22 cellular contexts compared by ENCODE assay signal in genomic region chr13:79075703-79076102, GRCh38.
DNase-seq lines count a peak whose midpoint lies in the region; ATAC-seq, FAIRE-seq and TF ChIP-seq lines count a peak whose summit lies in the region.
"Had no signal": no experiment of that assay in that cellular context is flagged by ENCODE, and none has a peak within 500 bp of the region (broad histone marks: within the 10 kb centered on the region; RNA-seq: fewer than 3 reads in every experiment).

No MANE protein-coding gene starts in this region.

- H3K9ac ChIP-seq in HepG2 (ENCODE audit: insufficient read depth, low read depth, low read length) (no peak overlapping the region), kidney (ENCODE audit: low read length in 2 of 2) (no peak overlapping the region)
- H3K9ac ChIP-seq: BLaER1 treated with 17β-estradiol and CSF1 and Interleukin-3, amounts not matched to agents 10 nM and 100 nM had no signal

- H3K4me1 Mint-ChIP-seq in activated T-cell treated with anti-CD3 and anti-CD28 coated beads, Interleukin-2, amount 50 U/mL, for 24 hours (ENCODE audit: low read depth), result no peaks in the 10 kb centered on the region

- H3K27me3 ChIP-seq in HepG2 (ENCODE audit: control insufficient read depth in 1 of 2, insufficient read depth in 2 of 2, low read length in 2 of 2) (no peaks in the 10 kb centered on the region), right lobe of liver (no peaks in the 10 kb centered on the region)
- H3K27me3 ChIP-seq: BLaER1 treated with 17β-estradiol and CSF1 and Interleukin-3, amounts not matched to agents 10 nM and 100 nM had no signal

- no peak overlapping the region for H2AFZ ChIP-seq in HepG2 (ENCODE audit: low read length)

- H3K4me3 Mint-ChIP-seq in activated T-cell treated with anti-CD3 and anti-CD28 coated beads, Interleukin-2, amount 50 U/mL, for 24 hours, result no peak overlapping the region
- H3K4me3 Mint-ChIP-seq: B cell; CD4-positive, alpha-beta T cell; CD8-positive, alpha-beta T cell had no signal

- no peak for DNase-seq in HepG2 (ENCODE audit: low spot score)
- DNase-seq in right lobe of liver, result no peak
- no peak for DNase-seq in kidney
- no peak for DNase-seq in RCC 7860 (ENCODE audit: low spot score)
- DNase-seq in activated T-cell treated with anti-CD3 and anti-CD28 coated beads, Interleukin-2, amount 50 U/mL, for 24 hours, result no peak
- DNase-seq in posterior cingulate gyrus, result no peak
- DNase-seq: AML-193; Caco-2; Calu3; CD4-positive, alpha-beta T cell; CD8-positive, alpha-beta T cell; DMS79 treated with DMSO at 0.1 percent for 48 hours; GF-D8 had no signal

- intact Hi-C loops in HepG2 (cut with micrococcal nuclease; ENCODE audit: unreplicated experiment) (no loop called here), right lobe of liver (cut with DNase I) (no loop called here), kidney (cut with DNase I) (no loop called here), posterior cingulate gyrus (cut with DNase I) (no loop called here)

- H3K27ac Mint-ChIP-seq in activated T-cell treated with anti-CD3 and anti-CD28 coated beads, Interleukin-2, amount 50 U/mL, for 24 hours, result no peak overlapping the region
- H3K27ac Mint-ChIP-seq: B cell; CD4-positive, alpha-beta T cell; CD8-positive, alpha-beta T cell had no signal

- no peak for FAIRE-seq in HepG2 (lab: Jason Lieb, UNC)
- peak; percentile 50 for FAIRE-seq in endometrium (lab: Jason Lieb, UNC)
- peak; percentile 77 for FAIRE-seq in kidney (lab: Jason Lieb, UNC)
- FAIRE-seq in RCC 7860 (lab: Jason Lieb, UNC), result no peak
- FAIRE-seq: A549, D721Med, GM12892, GM18507 had no signal

- no peak for TF ChIP-seq POLR2A in HepG2 (IDR thresholded peaks at IDR 0.05; ENCODE audit: insufficient read depth in 1 of 2, low read depth in 2 of 2, low read length in 2 of 2)
- no peak for TF ChIP-seq POLR2A in right lobe of liver (IDR thresholded peaks at IDR 0.05)

- ATAC-seq in HepG2 (no peak), right lobe of liver (no peak)
- ATAC-seq: A549; CD8-positive, alpha-beta T cell had no signal

- CTCF ChIA-PET in HepG2 (lab: Yijun Ruan, JAX; ENCODE audit: low intra/inter-chr PET ratio, low total read pairs), result no interaction called here

- no peaks in the 10 kb centered on the region for H3K27me3 Mint-ChIP-seq in activated T-cell treated with anti-CD3 and anti-CD28 coated beads, Interleukin-2, amount 50 U/mL, for 24 hours
- H3K27me3 Mint-ChIP-seq: B cell; CD4-positive, alpha-beta T cell had no signal

- H3K79me2 ChIP-seq in HepG2 (ENCODE audit: insufficient read depth, low read length), result no peaks in the 10 kb centered on the region

- H3K36me3 ChIP-seq in HepG2 (replicated peaks in 1 of 2; ENCODE audit: control insufficient read depth in 1 of 2, insufficient read depth in 2 of 2, low read length in 2 of 2) (no peaks in the 10 kb centered on the region), right lobe of liver (no peaks in the 10 kb centered on the region), kidney (ENCODE audit: control insufficient read depth in 1 of 2, insufficient read depth in 2 of 2, low read length in 2 of 2) (no peaks in the 10 kb centered on the region)
- H3K36me3 ChIP-seq: BLaER1 treated with 17β-estradiol and CSF1 and Interleukin-3, amounts not matched to agents 10 nM and 100 nM had no signal

- no peaks in the 10 kb centered on the region for H3K36me3 Mint-ChIP-seq in activated T-cell treated with anti-CD3 and anti-CD28 coated beads, Interleukin-2, amount 50 U/mL, for 24 hours (ENCODE audit: low read depth)
- H3K36me3 Mint-ChIP-seq: CD8-positive, alpha-beta T cell had no signal

- no peaks in the 10 kb centered on the region for H3K4me1 ChIP-seq in HepG2 (ENCODE audit: insufficient read depth, low read length)
- H3K4me1 ChIP-seq in right lobe of liver, result no peaks in the 10 kb centered on the region
- no peaks in the 10 kb centered on the region for H3K4me1 ChIP-seq in kidney (ENCODE audit: control insufficient read depth in 1 of 2, insufficient read depth in 1 of 2, low read depth in 1 of 2, low read length in 2 of 2)
- H3K4me1 ChIP-seq: A549; BLaER1 treated with 17β-estradiol and CSF1 and Interleukin-3, amounts not matched to agents 10 nM and 100 nM; Caco-2 had no signal

- TF ChIP-seq EP300 in HepG2 (IDR thresholded peaks at IDR 0.05; ENCODE audit: low read depth in 2 of 2, low read length in 2 of 2) (no peak), HepG2 (CRISPR knock-in tag; IDR thresholded peaks at IDR 0.05; ENCODE audit: borderline replicate concordance) (no peak)

- H3K4me3 ChIP-seq in HepG2 (replicated peaks in 1 of 3; ENCODE audit: insufficient read depth in 1 of 3, low read depth in 2 of 3, low read length in 3 of 3) (no peak overlapping the region), right lobe of liver (no peak overlapping the region), kidney (ENCODE audit: low read length in 2 of 2) (no peak overlapping the region)
- H3K4me3 ChIP-seq: A549; BLaER1 treated with 17β-estradiol and CSF1 and Interleukin-3, amounts not matched to agents 10 nM and 100 nM had no signal

- no peaks in the 10 kb centered on the region for H3K9me3 Mint-ChIP-seq in activated T-cell treated with anti-CD3 and anti-CD28 coated beads, Interleukin-2, amount 50 U/mL, for 24 hours

- TF ChIP-seq CTCF in HepG2 (CRISPR knock-in tag; IDR thresholded peaks at IDR 0.05) (no peak), right lobe of liver (IDR thresholded peaks at IDR 0.05) (no peak), kidney (IDR thresholded peaks at IDR 0.05; ENCODE audit: borderline replicate concordance, extremely low read depth, insufficient read depth) (no peak)

- H4K20me1 ChIP-seq in HepG2 (ENCODE audit: insufficient read depth, low read length), result no peaks in the 10 kb centered on the region
- H4K20me1 ChIP-seq: BLaER1 treated with 17β-estradiol and CSF1 and Interleukin-3, amounts not matched to agents 10 nM and 100 nM had no signal

- BruUV-seq in HepG2 (replicated peaks; lab: Mats Ljungman, UMichigan), result no TSS peak

- TF ChIP-seq RAD21 in HepG2 (CRISPR knock-in tag; IDR thresholded peaks at IDR 0.05), result no peak

- POLR2A ChIA-PET in HepG2 (lab: Yijun Ruan, JAX), result no interaction called here

- H3K4me2 ChIP-seq in HepG2 (ENCODE audit: low read depth, low read length), result no peak overlapping the region
- H3K4me2 ChIP-seq: A549; BLaER1 treated with 17β-estradiol and CSF1 and Interleukin-3, amounts not matched to agents 10 nM and 100 nM had no signal

- no peak overlapping the region for H3K27ac ChIP-seq in HepG2 (ENCODE audit: extremely low read length, insufficient read depth, low read length)
- H3K27ac ChIP-seq in right lobe of liver, result no peak overlapping the region
- no peak overlapping the region for H3K27ac ChIP-seq in kidney (ENCODE audit: low read depth in 2 of 2, low read length in 2 of 2)
- H3K27ac ChIP-seq: 22Rv1; A549; BLaER1 treated with 17β-estradiol and CSF1 and Interleukin-3, amounts not matched to agents 10 nM and 100 nM; C4-2B had no signal

- no peaks in the 10 kb centered on the region for H3K9me3 ChIP-seq in HepG2 (ENCODE audit: low read length)
- no peaks in the 10 kb centered on the region for H3K9me3 ChIP-seq in right lobe of liver
- H3K9me3 ChIP-seq in kidney (ENCODE audit: control insufficient read depth in 1 of 2, low read length in 2 of 2), result no peaks in the 10 kb centered on the region
- H3K9me3 ChIP-seq: A549, Caco-2 had no signal

- in situ Hi-C loops in HepG2 (cut with HindIII; ENCODE audit: extremely low pct_ligation_motif_present, low pct_unique_long_range_greater_than_20kb), result no loop called here

TF ChIP-seq in HepG2, 621 proteins besides CTCF, POLR2A, EP300 and RAD21:
- TF ChIP-seq DBP (CRISPR knock-in tag; IDR thresholded peaks at IDR 0.05; ENCODE audit: not compliant biosample characterization) (no peak), ATF7 (IDR thresholded peaks at IDR 0.05) (peak; percentile 94), ATF7 (CRISPR knock-in tag; IDR thresholded peaks at IDR 0.05) (no peak)
